ENCODE assay signal across 8 cellular contexts in genomic region chr15:68277605-68278344, GRCh38. TPM values are rescaled to one million over a fixed set of nuclear protein-coding genes. Genes with fewer than 3 reads are reported as not detected.
A peak's percentile ranks its signal among the peaks of the same experiment; 100 is the strongest.
DNase-seq lines count a peak whose midpoint lies in the region; TF ChIP-seq lines count a peak whose summit lies in the region.

Gene FEM1B (plus strand): TSS chr15:68277745. CDS start chr15:68278418, 673 bp downstream.

- peak within 1 kb of the TSS; percentile 72 for H3K4ac ChIP-seq in neuronal stem cell (ENCODE audit: low read length)

- H4K91ac ChIP-seq in neuronal stem cell (ENCODE audit: low read depth, low read length, poor library complexity), result peak within 1 kb of the TSS; percentile 44

- TF ChIP-seq CTCF in HFF-Myc (IDR thresholded peaks at IDR 0.05; ENCODE audit: low read depth, low read length, missing control alignments) (no peak), subcutaneous adipose tissue (IDR thresholded peaks at IDR 0.05; ENCODE audit: low read depth) (no peak)

- H3K4me3 ChIP-seq in HFF-Myc (replicated peaks; ENCODE audit: low read depth, low read length) (peak within 1 kb of the TSS; percentile 64), neuronal stem cell (ENCODE audit: low read length in 2 of 2) (peak within 1 kb of the TSS; percentile 73 to 99)

- in situ Hi-C loops in SK-MEL-5 (cut with HindIII; ENCODE audit: low pct_unique_long_range_greater_than_20kb, low sequenced_read_pairs), result no loop called here

- H3K4me1 ChIP-seq in neuronal stem cell (ENCODE audit: control insufficient read depth in 2 of 2, insufficient read depth in 1 of 2, low read depth in 1 of 2, low read length in 2 of 2), result peaks cover 9 to 34% of the 10 kb centered on the region in 2 donors

- H3K18ac ChIP-seq in neuronal stem cell (ENCODE audit: low read length), result peak within 1 kb of the TSS; percentile 98

- H3K23ac ChIP-seq in neuronal stem cell (ENCODE audit: low read depth, low read length, poor library complexity), result peak within 1 kb of the TSS; percentile 94

- peaks cover 0 to 7% of the 10 kb centered on the region in 2 donors for H3K36me3 ChIP-seq in neuronal stem cell (replicated peaks in 1 of 2; ENCODE audit: control insufficient read depth in 2 of 2, insufficient read depth in 2 of 2, low read length in 2 of 2)

- peaks cover 4% of the 10 kb centered on the region for H3K79me1 ChIP-seq in neuronal stem cell (ENCODE audit: low read depth, low read length)

- peak within 1 kb of the TSS; percentile 99 for H2AK5ac ChIP-seq in neuronal stem cell (ENCODE audit: low read depth, low read length)

- peak within 1 kb of the TSS; percentile 81 for H2BK15ac ChIP-seq in neuronal stem cell (ENCODE audit: low read length)

- H2AFZ ChIP-seq in neuronal stem cell (ENCODE audit: low read length), result peak within 1 kb of the TSS; percentile 98

- H2BK5ac ChIP-seq in neuronal stem cell (ENCODE audit: low read length), result peak within 1 kb of the TSS; percentile 15

- peak within 1 kb of the TSS; percentile 76 for H3K4me2 ChIP-seq in neuronal stem cell (ENCODE audit: insufficient read depth, low read length, poor library complexity, severe bottlenecking)

- peak within 1 kb of the TSS; percentile 43 for H4K8ac ChIP-seq in neuronal stem cell (ENCODE audit: low read depth, low read length)

- no peaks in the 10 kb centered on the region for H3K9me3 ChIP-seq in neuronal stem cell (replicated peaks in 1 of 2; ENCODE audit: control insufficient read depth in 2 of 2, insufficient read depth in 1 of 2, low read depth in 1 of 2, low read length in 2 of 2)

- peak within 1 kb of the TSS; percentile 72 for H3K14ac ChIP-seq in neuronal stem cell (ENCODE audit: low read length)

- no CpG with 5 or more reads among the region's 85 CpGs for WGBS in neuronal stem cell (ENCODE audit: extremely low coverage in 2 of 2, insufficient read length in 2 of 2, insufficient replicate concordance in 1 of 2), 2 donors

- H3K27me3 ChIP-seq in neuronal stem cell (ENCODE audit: control insufficient read depth in 3 of 3, insufficient read depth in 3 of 3, low read depth in 1 of 3, low read length in 3 of 3), result no peaks in the 10 kb centered on the region

- no peak within 1 kb of the TSS for H2BK120ac ChIP-seq in neuronal stem cell (ENCODE audit: low read depth, low read length)

- DNase-seq in GM04503 (ENCODE audit: low read depth) (peak; percentile 72), HFF-Myc (ENCODE audit: extremely low read depth, low read depth) (peak; percentile 72), NAMALWA (ENCODE audit: low spot score) (peak; percentile 90), SK-MEL-5 (ENCODE audit: low read depth, low spot score) (peak; percentile 91), foreskin melanocyte (peak; percentile 94), neuronal stem cell (ENCODE audit: low spot score) (peak; percentile 87)
- DNase-seq in activated naive CD4-positive, alpha-beta T cell treated with Interleukin-2 at 50 U/mL for 16 hours, result peak; percentile 89

- H2BK12ac ChIP-seq in neuronal stem cell (ENCODE audit: low read length), result peak within 1 kb of the TSS; percentile 26

- peak within 1 kb of the TSS; percentile 99 for H3K27ac ChIP-seq in neuronal stem cell (replicated peaks; ENCODE audit: low read length)

- peak within 1 kb of the TSS; percentile 99 for H3K9ac ChIP-seq in neuronal stem cell (ENCODE audit: low read depth, low read length, poor library complexity)

RNA-seq across cellular contexts. Expression of gene FEM1B, which starts in this region (rescaled TPM):
- 53.4 and 56.6 TPM in 2 replicates for total RNA-seq in SK-MEL-5 (2014; rRNA removed; shearing (Covaris generic))
- 22.7 and 32.5 TPM in 2 replicates for polyA plus RNA-seq in SK-MEL-5 (2015; cell fraction: cytosol; rRNA removed)
- polyA plus RNA-seq in SK-MEL-5 (2015; cell fraction: nucleus; rRNA removed), result 41.4 and 49.6 TPM in 2 replicates
- 27.6 TPM for polyA plus RNA-seq in neuronal stem cell (2013, experiment 1 of 2)
- 28.3 TPM for polyA plus RNA-seq in neuronal stem cell (2013, experiment 2 of 2)
- 10 to 100 TPM; 35.2 to 64.6 (median 53.0) TPM for total RNA-seq in subcutaneous adipose tissue

Comparison
In these comparisons a context has a peak if more than half of its experiments do, and no peak if none do; other contexts are left out.
1. Peak in every context shown above with its lines: DNase-seq, H3K4me3 ChIP-seq and H3K27ac ChIP-seq.